In genomic region chr12:64780531-64781373, GRCh38 we compare ENCODE assay signal across 8 cellular contexts. TPM values are rescaled to one million over a fixed set of nuclear protein-coding genes. Genes with fewer than 3 reads are reported as not detected.
A peak's percentile ranks its signal among the peaks of the same experiment; 100 is the strongest.
DNase-seq lines count a peak whose midpoint lies in the region; ATAC-seq and TF ChIP-seq lines count a peak whose summit lies in the region.

No MANE protein-coding gene starts in this region.

- H3K4me1 ChIP-seq in CD8-positive, alpha-beta T cell (ENCODE audit: insufficient read depth, low read length) = peaks cover 13% of the 10 kb centered on the region
- peaks cover 3 to 11% of the 10 kb centered on the region in 2 donors for H3K4me1 ChIP-seq in gastrocnemius medialis

- TF ChIP-seq CTCF in CD8-positive, alpha-beta T cell (IDR thresholded peaks at IDR 0.05) = no peak
- no peak for TF ChIP-seq CTCF in gastrocnemius medialis (IDR thresholded peaks at IDR 0.05 in 4 of 5, conservative IDR thresholded peaks at IDR 0.05 in 1 of 5)

- H3K27ac ChIP-seq in CD8-positive, alpha-beta T cell (ENCODE audit: low read depth, low read length) = no peak overlapping the region
- peak overlapping the region in 1 of 4 donors; percentile 3 for H3K27ac ChIP-seq in gastrocnemius medialis

- in situ Hi-C loops in gastrocnemius medialis (cut with MboI; ENCODE audit: low sequenced_read_pairs in 4 of 4) = no loop called here

- peaks cover 18% of the 10 kb centered on the region for H3K4me1 Mint-ChIP-seq in CD8-positive, alpha-beta T cell (ENCODE audit: low read depth)
- peaks cover 15% of the 10 kb centered on the region for H3K4me1 Mint-ChIP-seq in activated naive CD8-positive, alpha-beta T cell treated with anti-CD3 and anti-CD28 coated beads, Interleukin-2, amount 50 U/mL, for 24 hours

- H3K9me3 ChIP-seq in CD8-positive, alpha-beta T cell (ENCODE audit: low read length) = no peaks in the 10 kb centered on the region
- H3K9me3 ChIP-seq in gastrocnemius medialis = no peaks in the 10 kb centered on the region

- no peak for TF ChIP-seq POLR2A in gastrocnemius medialis (IDR thresholded peaks at IDR 0.05)

- H3K4me3 Mint-ChIP-seq in CD8-positive, alpha-beta T cell = peak overlapping the region; percentile 86
- peak overlapping the region; percentile 74 for H3K4me3 Mint-ChIP-seq in activated naive CD8-positive, alpha-beta T cell treated with anti-CD3 and anti-CD28 coated beads, Interleukin-2, amount 50 U/mL, for 24 hours

- no peak overlapping the region for H3K27ac Mint-ChIP-seq in CD8-positive, alpha-beta T cell
- no peak overlapping the region for H3K27ac Mint-ChIP-seq in activated naive CD8-positive, alpha-beta T cell treated with anti-CD3 and anti-CD28 coated beads, Interleukin-2, amount 50 U/mL, for 24 hours

- peak in 2 of 7 experiments; percentile 14 to 53 for DNase-seq in CD8-positive, alpha-beta T cell
- peak; percentile 62 for DNase-seq in NCI-H510A (lab: John Stamatoyannopoulos, UW)
- peak; percentile 16 for DNase-seq in activated naive CD8-positive, alpha-beta T cell treated with anti-CD3 and anti-CD28 coated beads, Interleukin-2, amount 50 U/mL, for 24 hours
- no peak for DNase-seq in gastrocnemius medialis

- intact Hi-C loops in CD8-positive, alpha-beta T cell (cut with DNase I, micrococcal nuclease) = no loop called here
- intact Hi-C loops in gastrocnemius medialis (cut with DNase I; ENCODE audit: low total_unique reads) = no loop called here

- H3K27me3 ChIP-seq in CD8-positive, alpha-beta T cell (ENCODE audit: insufficient read depth, low read length) = peaks cover 31% of the 10 kb centered on the region
- H3K27me3 ChIP-seq in gastrocnemius medialis = peaks cover 51 to 58% (median 53%) of the 10 kb centered on the region in 3 donors

- peak overlapping the region; percentile 48 for H3K4me3 ChIP-seq in CD8-positive, alpha-beta T cell (ENCODE audit: low read depth, low read length)
- H3K4me3 ChIP-seq in iPS-11a (ENCODE audit: low read depth, low read length) = peak overlapping the region; percentile 49
- H3K4me3 ChIP-seq in gastrocnemius medialis = peak overlapping the region; percentile 50 to 64 (median 53)

- H3K36me3 Mint-ChIP-seq in CD8-positive, alpha-beta T cell = peaks cover under 1% of the 10 kb centered on the region
- peaks cover 3% of the 10 kb centered on the region for H3K36me3 Mint-ChIP-seq in activated naive CD8-positive, alpha-beta T cell treated with anti-CD3 and anti-CD28 coated beads, Interleukin-2, amount 50 U/mL, for 24 hours (ENCODE audit: low read depth)

- no peaks in the 10 kb centered on the region for H3K36me3 ChIP-seq in CD8-positive, alpha-beta T cell (ENCODE audit: insufficient read depth, low read length)
- no peaks in the 10 kb centered on the region for H3K36me3 ChIP-seq in gastrocnemius medialis

- peaks cover 54% of the 10 kb centered on the region for H3K27me3 Mint-ChIP-seq in CD8-positive, alpha-beta T cell (ENCODE audit: low read depth)
- H3K27me3 Mint-ChIP-seq in activated naive CD8-positive, alpha-beta T cell treated with anti-CD3 and anti-CD28 coated beads, Interleukin-2, amount 50 U/mL, for 24 hours = peaks cover 80% of the 10 kb centered on the region

- POLR2A ChIA-PET in CD8-positive, alpha-beta T cell (lab: Charles Lee) = interaction anchor here (0.9 to 1.2 kb wide), 4 partner anchors 9 to 21 kb away, joined by 3 to 6 read pairs (median 4); partner anchors contain the start of gene GNS

- CTCF ChIA-PET in CD8-positive, alpha-beta T cell (lab: Charles Lee) = interaction anchor here (1.6 to 3.0 kb wide), 3 partner anchors 9 to 21 kb away, joined by 4 to 11 read pairs (median 5); no protein-coding TSS in a partner anchor

- peak; percentile 51 for ATAC-seq in CD8-positive, alpha-beta T cell
- ATAC-seq in GM21723 (IDR thresholded peaks at IDR 0.05; ENCODE audit: unreplicated experiment) = peak; percentile 56
- ATAC-seq in activated naive CD8-positive, alpha-beta T cell treated with anti-CD3 and anti-CD28 coated beads, Interleukin-2, amount 50 U/mL, for 24 hours = peak; percentile 60
- no peak for ATAC-seq in gastrocnemius medialis
- no peak for ATAC-seq in HG03439 (IDR thresholded peaks at IDR 0.05; ENCODE audit: unreplicated experiment)
- no peak for ATAC-seq in HG02610 (IDR thresholded peaks at IDR 0.05; ENCODE audit: unreplicated experiment)

- H3K9me3 Mint-ChIP-seq in CD8-positive, alpha-beta T cell = peaks cover 17% of the 10 kb centered on the region
- H3K9me3 Mint-ChIP-seq in activated naive CD8-positive, alpha-beta T cell treated with anti-CD3 and anti-CD28 coated beads, Interleukin-2, amount 50 U/mL, for 24 hours = peaks cover 19% of the 10 kb centered on the region

RNA-seq across cellular contexts. Expression of gene GNS, which starts 21.5 kb away (rescaled TPM):
- 1 to 10 TPM; 6.3 to 7.7 TPM for total RNA-seq in CD8-positive, alpha-beta T cell
- 10 to 100 TPM; 41.9 to 56.5 (median 53.9) TPM for total RNA-seq in gastrocnemius medialis

RNA-seq across cellular contexts. Expression of gene TBC1D30, which starts 43.7 kb away (rescaled TPM):
- total RNA-seq in CD8-positive, alpha-beta T cell = under 1 TPM; 0.14 to 0.28 TPM
- total RNA-seq in gastrocnemius medialis = 1 to 10 TPM in 1 of 4 donors, under 1 TPM in 3; 0.07 to 3.8 (median 0.87) TPM

Comparison
In these comparisons a context has a peak if more than half of its experiments do, and no peak if none do; other contexts are left out.
1. ATAC-seq: peak in CD8-positive, alpha-beta T cell (single experiment), GM21723 (single experiment) and activated naive CD8-positive, alpha-beta T cell treated with anti-CD3 and anti-CD28 coated beads, Interleukin-2, amount 50 U/mL, for 24 hours (single experiment); none in gastrocnemius medialis (0 of 2), HG03439 (single experiment) and HG02610 (single experiment).
2. DNase-seq: peak in NCI-H510A (single experiment) and activated naive CD8-positive, alpha-beta T cell treated with anti-CD3 and anti-CD28 coated beads, Interleukin-2, amount 50 U/mL, for 24 hours (single experiment); none in gastrocnemius medialis (0 of 2).
3. RNA of gene GNS, which starts 21.5 kb away (total RNA-seq): 41.9 to 56.5 TPM in gastrocnemius medialis; 6.3 to 7.7 TPM in CD8-positive, alpha-beta T cell; every median in the first group is over 4 times any median in the second.
4. Peak in every context shown above with its lines, with median percentiles within 50 percentile points of each other: H3K4me3 ChIP-seq.